20 cellular contexts compared by ENCODE assay signal in the genomic region with DNA sequence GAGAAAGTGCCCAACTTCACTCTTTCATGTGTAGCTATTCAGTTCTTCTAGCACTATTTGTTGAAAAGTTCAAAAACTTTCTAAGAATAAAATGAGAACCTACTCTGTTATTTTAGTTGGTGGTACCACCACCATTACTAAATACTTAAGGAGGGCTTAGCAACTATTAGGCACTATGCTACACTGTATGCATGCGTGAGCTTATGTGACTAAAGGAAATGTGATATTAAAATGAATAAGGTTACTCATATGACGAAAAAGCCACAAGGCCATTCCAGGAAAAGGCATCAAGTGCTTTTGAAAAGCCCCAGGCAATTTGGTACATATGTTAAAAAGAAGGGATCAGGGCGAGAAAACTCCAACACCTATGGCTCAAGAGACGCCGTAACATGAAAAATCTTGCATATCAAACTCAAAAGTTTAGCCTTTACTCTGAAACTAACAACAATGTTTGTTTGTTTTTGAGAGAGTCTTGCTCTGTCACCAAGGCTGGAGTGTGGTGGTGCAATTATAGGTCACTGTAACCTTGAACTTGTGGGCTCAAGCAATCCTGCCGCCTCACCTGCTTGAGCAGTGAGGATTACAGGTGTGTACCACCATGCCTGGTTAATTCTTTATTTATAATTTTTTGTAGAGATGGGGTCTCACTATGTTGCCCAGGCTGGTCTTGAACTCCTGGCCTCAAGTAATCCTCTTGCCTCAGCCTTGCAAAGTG. TPM values are rescaled to one million over a fixed set of nuclear protein-coding genes. Genes with fewer than 3 reads are reported as not detected.
DNase-seq lines count a peak whose midpoint lies in the region; ATAC-seq and TF ChIP-seq lines count a peak whose summit lies in the region.
"Had no signal": no experiment of that assay in that cellular context is flagged by ENCODE, and none has a peak within 500 bp of the region (broad histone marks: within the 10 kb centered on the region; RNA-seq: fewer than 3 reads in every experiment).

No MANE protein-coding gene starts in this region.

- H3K9me3 ChIP-seq in Caco-2, result no peaks in the 10 kb centered on the region

- no TSS peak for BruUV-seq in Caco-2 (replicated peaks; lab: Mats Ljungman, UMichigan)

- intact Hi-C loops in activated CD4-positive, alpha-beta memory T cell treated with anti-CD3 and anti-CD28 coated beads for 36 hours (cut with micrococcal nuclease), result no loop called here
- intact Hi-C loops in Caco-2 (cut with micrococcal nuclease; ENCODE audit: unreplicated experiment), result no loop called here

- POLR2A ChIA-PET in activated CD4-positive, alpha-beta memory T cell treated with anti-CD3 and anti-CD28 coated beads, Interleukin-2, amount 10 ng/mL, durations not matched to agents 7 days and 5 days (lab: Charles Lee), result interaction anchor here (1.4 kb wide), 1 partner anchor 9 kb away, joined by 4 read pairs; no protein-coding TSS in a partner anchor
- POLR2A ChIA-PET in activated CD4-positive, alpha-beta memory T cell treated with anti-CD3 and anti-CD28 coated beads for 36 hours (lab: Charles Lee), result no interaction called here
- POLR2A ChIA-PET in Caco-2 (lab: Charles Lee), result no interaction called here
- POLR2A ChIA-PET in T-cell (lab: Charles Lee), result interaction anchor here (0.6 to 0.7 kb wide), 3 partner anchors 17 to 864 kb away, joined by 4 read pairs; no protein-coding TSS in a partner anchor

- no peaks in the 10 kb centered on the region for H3K27me3 Mint-ChIP-seq in activated CD4-positive, alpha-beta memory T cell treated with anti-CD3 and anti-CD28 coated beads, Interleukin-2, amount 10 ng/mL, durations not matched to agents 7 days and 5 days
- no peaks in the 10 kb centered on the region for H3K27me3 Mint-ChIP-seq in activated CD4-positive, alpha-beta memory T cell treated with anti-CD3 and anti-CD28 coated beads for 36 hours
- H3K27me3 Mint-ChIP-seq in Caco-2 (ENCODE audit: insufficient read depth, unreplicated experiment), result no peaks in the 10 kb centered on the region
- H3K27me3 Mint-ChIP-seq in T-helper 1 cell treated with Interleukin-12 subunit alpha and Interleukin-12 subunit beta and Interleukin-4 antibody, amounts not matched to agents 30 μg/mL and 1 μg/mL, for 36 hours (ENCODE audit: low read depth), result no peaks in the 10 kb centered on the region
- H3K27me3 Mint-ChIP-seq in T-cell, result no peaks in the 10 kb centered on the region
- H3K27me3 Mint-ChIP-seq: CD4-positive, CD25-positive, alpha-beta regulatory T cell had no signal

- H3K9me3 Mint-ChIP-seq in activated CD4-positive, alpha-beta memory T cell treated with anti-CD3 and anti-CD28 coated beads, Interleukin-2, amount 10 ng/mL, durations not matched to agents 7 days and 5 days, result no peaks in the 10 kb centered on the region
- no peaks in the 10 kb centered on the region for H3K9me3 Mint-ChIP-seq in activated CD4-positive, alpha-beta memory T cell treated with anti-CD3 and anti-CD28 coated beads for 36 hours
- H3K9me3 Mint-ChIP-seq in Caco-2 (ENCODE audit: unreplicated experiment), result no peaks in the 10 kb centered on the region
- H3K9me3 Mint-ChIP-seq in T-helper 1 cell treated with Interleukin-12 subunit alpha and Interleukin-12 subunit beta and Interleukin-4 antibody, amounts not matched to agents 30 μg/mL and 1 μg/mL, for 36 hours, result no peaks in the 10 kb centered on the region
- H3K9me3 Mint-ChIP-seq in T-cell, result no peaks in the 10 kb centered on the region
- H3K9me3 Mint-ChIP-seq: CD4-positive, CD25-positive, alpha-beta regulatory T cell had no signal

- H3K4me1 Mint-ChIP-seq in activated CD4-positive, alpha-beta memory T cell treated with anti-CD3 and anti-CD28 coated beads, Interleukin-2, amount 10 ng/mL, durations not matched to agents 7 days and 5 days, result peaks cover 24% of the 10 kb centered on the region
- peaks cover 4% of the 10 kb centered on the region for H3K4me1 Mint-ChIP-seq in activated CD4-positive, alpha-beta memory T cell treated with anti-CD3 and anti-CD28 coated beads for 36 hours (ENCODE audit: low read depth)
- H3K4me1 Mint-ChIP-seq in Caco-2 (ENCODE audit: low read depth, unreplicated experiment), result no peaks in the 10 kb centered on the region
- H3K4me1 Mint-ChIP-seq in T-helper 1 cell treated with Interleukin-12 subunit alpha and Interleukin-12 subunit beta and Interleukin-4 antibody, amounts not matched to agents 30 μg/mL and 1 μg/mL, for 36 hours (ENCODE audit: low read depth), result peaks cover 13% of the 10 kb centered on the region
- H3K4me1 Mint-ChIP-seq in T-cell, result no peaks in the 10 kb centered on the region

- peaks cover 59% of the 10 kb centered on the region for H3K36me3 Mint-ChIP-seq in activated CD4-positive, alpha-beta memory T cell treated with anti-CD3 and anti-CD28 coated beads, Interleukin-2, amount 10 ng/mL, durations not matched to agents 7 days and 5 days (ENCODE audit: low read depth)
- H3K36me3 Mint-ChIP-seq in activated CD4-positive, alpha-beta memory T cell treated with anti-CD3 and anti-CD28 coated beads for 36 hours, result peaks cover 48% of the 10 kb centered on the region
- H3K36me3 Mint-ChIP-seq in Caco-2 (ENCODE audit: insufficient read depth, unreplicated experiment), result peaks cover 81% of the 10 kb centered on the region
- H3K36me3 Mint-ChIP-seq in T-helper 1 cell treated with Interleukin-12 subunit alpha and Interleukin-12 subunit beta and Interleukin-4 antibody, amounts not matched to agents 30 μg/mL and 1 μg/mL, for 36 hours (ENCODE audit: low read depth), result peaks cover 33% of the 10 kb centered on the region
- H3K36me3 Mint-ChIP-seq in T-cell, result peaks cover 49% of the 10 kb centered on the region

- no peak for TF ChIP-seq CTCF in Caco-2 (IDR thresholded peaks at IDR 0.05; ENCODE audit: insufficient read depth in 1 of 2, low read depth in 1 of 2, low read length in 1 of 2, severe bottlenecking in 1 of 2, unreplicated experiment in 1 of 2)

- DNase-seq in activated CD4-positive, alpha-beta memory T cell treated with anti-CD3 and anti-CD28 coated beads, Interleukin-2, amount 10 ng/mL, durations not matched to agents 7 days and 5 days, result no peak
- DNase-seq in activated CD4-positive, alpha-beta memory T cell treated with anti-CD3 and anti-CD28 coated beads for 36 hours, result no peak
- no peak for DNase-seq in Caco-2
- DNase-seq in left lobe of liver (ENCODE audit: low spot score), result no peak
- DNase-seq in T-cell, result no peak
- no peak for DNase-seq in SK-N-DZ (ENCODE audit: low spot score)
- DNase-seq: COR-L47, DND-41, KBM-7, MM.1S, NCI-H1092, NCI-H1436, NCI-H187 treated with DMSO at 0.1 percent for 48 hours, NCI-H2107, NCI-H446 treated with DMSO at 0.1 percent for 48 hours, NCI-H526 treated with DMSO at 0.1 percent for 48 hours, OCI-M1 had no signal

- no peak overlapping the region for H3K4me3 Mint-ChIP-seq in activated CD4-positive, alpha-beta memory T cell treated with anti-CD3 and anti-CD28 coated beads, Interleukin-2, amount 10 ng/mL, durations not matched to agents 7 days and 5 days
- H3K4me3 Mint-ChIP-seq in activated CD4-positive, alpha-beta memory T cell treated with anti-CD3 and anti-CD28 coated beads for 36 hours, result no peak overlapping the region
- H3K4me3 Mint-ChIP-seq in Caco-2 (ENCODE audit: unreplicated experiment) (no peak overlapping the region), T-cell (no peak overlapping the region)
- H3K4me3 Mint-ChIP-seq in T-helper 1 cell treated with Interleukin-12 subunit alpha and Interleukin-12 subunit beta and Interleukin-4 antibody, amounts not matched to agents 30 μg/mL and 1 μg/mL, for 36 hours, result no peak overlapping the region
- H3K4me3 Mint-ChIP-seq: CD4-positive, CD25-positive, alpha-beta regulatory T cell had no signal

- no peaks in the 10 kb centered on the region; the same call in 1 of the 2 replicates for H3K36me3 ChIP-seq in Caco-2 (ENCODE audit: control insufficient read depth, insufficient read depth, low read length)

- no peaks in the 10 kb centered on the region for H3K4me1 ChIP-seq in Caco-2

- H3K27me3 ChIP-seq in Caco-2 (replicated peaks; ENCODE audit: control insufficient read depth, insufficient read depth, low read length), result no peaks in the 10 kb centered on the region

- no peak overlapping the region for H3K4me3 ChIP-seq in Caco-2 (ENCODE audit: low read depth, low read length)
- H3K4me3 ChIP-seq: GM12878 had no signal

- ATAC-seq in left lobe of liver (peak; percentile 46), T-cell (replicated peaks in 1 of 4) (no peak)
- ATAC-seq: GM12878 had no signal

- CTCF ChIA-PET in activated CD4-positive, alpha-beta memory T cell treated with anti-CD3 and anti-CD28 coated beads, Interleukin-2, amount 10 ng/mL, durations not matched to agents 7 days and 5 days (lab: Charles Lee), result interaction anchor here (0.8 kb wide), 1 partner anchor 10 kb away, joined by 4 read pairs; no protein-coding TSS in a partner anchor
- CTCF ChIA-PET in activated CD4-positive, alpha-beta memory T cell treated with anti-CD3 and anti-CD28 coated beads for 36 hours (lab: Charles Lee), result no interaction called here
- CTCF ChIA-PET in Caco-2 (lab: Charles Lee), result no interaction called here
- CTCF ChIA-PET in T-cell (lab: Charles Lee), result no interaction called here

- H3K27ac Mint-ChIP-seq in activated CD4-positive, alpha-beta memory T cell treated with anti-CD3 and anti-CD28 coated beads, Interleukin-2, amount 10 ng/mL, durations not matched to agents 7 days and 5 days, result peak overlapping the region; percentile 59
- H3K27ac Mint-ChIP-seq in activated CD4-positive, alpha-beta memory T cell treated with anti-CD3 and anti-CD28 coated beads for 36 hours, result no peak overlapping the region
- H3K27ac Mint-ChIP-seq in Caco-2 (ENCODE audit: unreplicated experiment) (peak overlapping the region; percentile 30), T-cell (no peak overlapping the region)
- H3K27ac Mint-ChIP-seq in T-helper 1 cell treated with Interleukin-12 subunit alpha and Interleukin-12 subunit beta and Interleukin-4 antibody, amounts not matched to agents 30 μg/mL and 1 μg/mL, for 36 hours, result peak overlapping the region; percentile 74
- H3K27ac Mint-ChIP-seq: CD4-positive, CD25-positive, alpha-beta regulatory T cell had no signal

RNA-seq across cellular contexts. Expression of a gene that starts 42.6 kb away (rescaled TPM):
- 100 to 1,000 TPM; 117 to 123 TPM for total RNA-seq in activated CD4-positive, alpha-beta memory T cell treated with anti-CD3 and anti-CD28 coated beads, Interleukin-2, amount 10 ng/mL, durations not matched to agents 7 days and 5 days
- 100 to 1,000 TPM; 191 to 198 TPM for total RNA-seq in activated CD4-positive, alpha-beta memory T cell treated with anti-CD3 and anti-CD28 coated beads for 36 hours
- total RNA-seq in Caco-2 (2022) (199 and 215 TPM in 2 replicates), left lobe of liver (29.9 TPM), T-cell (10 to 100 TPM; 48.3 to 91.9 (median 86.9) TPM)
- polyA plus RNA-seq in SK-N-DZ (2014; cell fraction: cytosol; rRNA removed), result 64.8 and 70.6 TPM in 2 replicates
- 32.6 and 40.6 TPM in 2 replicates for polyA plus RNA-seq in SK-N-DZ (2014; cell fraction: nucleus; rRNA removed)

Comparison
In these comparisons a context has a peak if more than half of its experiments do, and no peak if none do; other contexts are left out.
1. H3K27ac Mint-ChIP-seq: peak in activated CD4-positive, alpha-beta memory T cell treated with anti-CD3 and anti-CD28 coated beads, Interleukin-2, amount 10 ng/mL, durations not matched to agents 7 days and 5 days (single experiment), Caco-2 (single experiment) and T-helper 1 cell treated with Interleukin-12 subunit alpha and Interleukin-12 subunit beta and Interleukin-4 antibody, amounts not matched to agents 30 μg/mL and 1 μg/mL, for 36 hours (single experiment); none in activated CD4-positive, alpha-beta memory T cell treated with anti-CD3 and anti-CD28 coated beads for 36 hours (single experiment) and T-cell (0 of 2).
2. POLR2A ChIA-PET loops: an anchor here in activated CD4-positive, alpha-beta memory T cell treated with anti-CD3 and anti-CD28 coated beads, Interleukin-2, amount 10 ng/mL, durations not matched to agents 7 days and 5 days (1.4 kb wide) and T-cell (0.6 to 0.7 kb wide); none called in activated CD4-positive, alpha-beta memory T cell treated with anti-CD3 and anti-CD28 coated beads for 36 hours and Caco-2.